ENCODE assay signal across 8 cellular contexts in the genomic region with DNA sequence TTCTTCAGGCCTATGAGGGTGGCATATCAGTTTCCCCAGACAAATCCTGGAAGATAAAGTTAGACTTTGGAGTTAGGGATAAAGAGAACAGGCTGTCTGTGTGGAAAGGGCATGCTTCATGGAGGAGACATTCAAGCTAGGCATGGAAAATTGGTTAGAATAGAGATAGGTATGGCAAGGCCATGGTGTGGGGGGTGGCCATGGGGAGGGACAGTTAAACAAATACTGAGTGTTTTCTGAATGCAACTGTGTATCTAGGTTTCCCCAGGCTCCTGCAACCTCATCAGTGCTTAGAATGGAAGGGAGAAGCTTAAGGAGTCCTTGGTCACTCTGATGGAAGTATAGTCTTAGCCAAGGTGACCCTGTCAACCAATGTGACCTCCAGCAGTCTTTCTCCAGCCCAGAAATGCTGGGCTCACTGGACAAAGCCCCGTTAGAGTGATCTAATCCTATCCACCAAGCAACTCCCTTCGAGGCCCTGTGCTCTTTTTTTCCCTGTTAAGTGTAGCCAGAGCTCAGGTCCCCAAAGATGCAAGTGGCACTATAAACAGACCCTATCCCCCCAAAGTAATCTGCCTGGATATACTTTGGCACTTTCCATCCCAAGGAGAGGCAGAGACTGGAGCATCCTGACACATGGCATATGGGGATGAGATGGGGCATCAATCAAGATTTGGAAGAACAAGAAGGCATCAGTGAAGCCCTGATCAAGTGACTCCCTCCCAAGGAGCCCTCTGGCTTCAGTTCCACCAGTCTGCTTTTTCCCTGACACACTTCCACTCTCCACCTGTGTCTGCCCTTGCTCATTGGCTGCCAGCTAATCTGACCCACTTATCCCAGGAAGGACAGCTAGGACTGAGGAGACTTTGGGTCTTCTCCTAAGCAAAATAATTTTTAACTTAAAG. TPM values are rescaled to one million over a fixed set of nuclear protein-coding genes. Genes with fewer than 3 reads are reported as not detected.
A peak's percentile ranks its signal among the peaks of the same experiment; 100 is the strongest.
DNase-seq lines count a peak whose midpoint lies in the region; ATAC-seq and TF ChIP-seq lines count a peak whose summit lies in the region.

No MANE protein-coding gene starts in this region.

- H3K4me3 ChIP-seq in BLaER1, result no peak overlapping the region
- peak overlapping the region in 1 of 2 experiments; percentile 82 for H3K4me3 ChIP-seq in mesenchymal stem cell (ENCODE audit: insufficient read depth in 1 of 2, low read depth in 1 of 2, low read length in 2 of 2)

- no peaks in the 10 kb centered on the region for H3K9me3 Mint-ChIP-seq in activated naive CD8-positive, alpha-beta T cell treated with anti-CD3 and anti-CD28 coated beads, Interleukin-2, amount 50 U/mL, for 24 hours

- H2BK12ac ChIP-seq in mesenchymal stem cell (ENCODE audit: low read length in 2 of 2), result peak overlapping the region; percentile 82 to 97

- H2AK5ac ChIP-seq in mesenchymal stem cell (ENCODE audit: low read length, severe bottlenecking), result peak overlapping the region; percentile 98

- DNase-seq in activated naive CD8-positive, alpha-beta T cell treated with anti-CD3 and anti-CD28 coated beads, Interleukin-2, amount 50 U/mL, for 24 hours, result no peak
- no peak for DNase-seq in mesenchymal stem cell
- DNase-seq in HEK293T (ENCODE audit: extremely low spot score), result no peak
- no peak for DNase-seq in inferior parietal cortex (ENCODE audit: extremely low spot score)
- DNase-seq in NCI-H128 (lab: John Stamatoyannopoulos, UW; ENCODE audit: unreplicated experiment), result no peak

- peak overlapping the region; percentile 47 for H4K8ac ChIP-seq in mesenchymal stem cell (ENCODE audit: low read length)

- H3K9me3 ChIP-seq in BLaER1, result no peaks in the 10 kb centered on the region
- H3K9me3 ChIP-seq in mesenchymal stem cell (ENCODE audit: control insufficient read depth, low read length), result no peaks in the 10 kb centered on the region

- H4K20me1 ChIP-seq in BLaER1, result no peaks in the 10 kb centered on the region

- peaks cover 3% of the 10 kb centered on the region for H3K27me3 Mint-ChIP-seq in activated naive CD8-positive, alpha-beta T cell treated with anti-CD3 and anti-CD28 coated beads, Interleukin-2, amount 50 U/mL, for 24 hours

- H3K9ac ChIP-seq in BLaER1 (peak overlapping the region; percentile 54), mesenchymal stem cell (ENCODE audit: low read length) (peak overlapping the region; percentile 93)

- no peak overlapping the region for H2AFZ ChIP-seq in mesenchymal stem cell (ENCODE audit: low read depth, low read length)

- peaks cover 15% of the 10 kb centered on the region for H3K36me3 Mint-ChIP-seq in activated naive CD8-positive, alpha-beta T cell treated with anti-CD3 and anti-CD28 coated beads, Interleukin-2, amount 50 U/mL, for 24 hours (ENCODE audit: low read depth)

- H3K4ac ChIP-seq in mesenchymal stem cell (ENCODE audit: low read depth in 1 of 2, low read length in 2 of 2), result peak overlapping the region; percentile 94 to 97

- CTCF ChIA-PET in HEK293T (lab: Yijun Ruan, JAX), result interaction anchor here (0.6 kb wide), 2 partner anchors 9 to 10 kb away, joined by 3 read pairs; no protein-coding TSS in a partner anchor

- H3K27me3 ChIP-seq in BLaER1 (no peaks in the 10 kb centered on the region), mesenchymal stem cell (ENCODE audit: control insufficient read depth in 1 of 2, insufficient read depth in 1 of 2, low read length in 2 of 2) (no peaks in the 10 kb centered on the region)

- H3K27ac ChIP-seq in BLaER1 (peak overlapping the region; percentile 28; the same call in 1 of the 2 replicates), mesenchymal stem cell (ENCODE audit: low read length, poor library complexity, severe bottlenecking) (peak overlapping the region; percentile 100)

- H3K23ac ChIP-seq in mesenchymal stem cell (ENCODE audit: low read length in 2 of 2), result peak overlapping the region; percentile 92 to 96

- peak overlapping the region; percentile 81 for H3K4me3 Mint-ChIP-seq in activated naive CD8-positive, alpha-beta T cell treated with anti-CD3 and anti-CD28 coated beads, Interleukin-2, amount 50 U/mL, for 24 hours

- ATAC-seq in HG03196 (IDR thresholded peaks at IDR 0.05; ENCODE audit: unreplicated experiment) (peak; percentile 14), HG02885 (IDR thresholded peaks at IDR 0.05; ENCODE audit: poor library complexity, unreplicated experiment) (no peak)
- ATAC-seq in activated naive CD8-positive, alpha-beta T cell treated with anti-CD3 and anti-CD28 coated beads, Interleukin-2, amount 50 U/mL, for 24 hours, result peak; percentile 6

- H2BK15ac ChIP-seq in mesenchymal stem cell (ENCODE audit: low read depth, poor library complexity, severe bottlenecking), result peak overlapping the region; percentile 94

- H3K79me1 ChIP-seq in mesenchymal stem cell (replicated peaks; ENCODE audit: low read length, poor library complexity, severe bottlenecking), result peaks cover 11% of the 10 kb centered on the region

- H3K27ac Mint-ChIP-seq in activated naive CD8-positive, alpha-beta T cell treated with anti-CD3 and anti-CD28 coated beads, Interleukin-2, amount 50 U/mL, for 24 hours, result peak overlapping the region; percentile 100

- peak overlapping the region in 1 of 2 experiments; percentile 87 for H3K14ac ChIP-seq in mesenchymal stem cell (ENCODE audit: low read length in 2 of 2)

- H3K4me1 ChIP-seq in BLaER1 (peaks cover 30% of the 10 kb centered on the region), mesenchymal stem cell (ENCODE audit: control insufficient read depth, insufficient read depth, low read depth, low read length) (peaks cover 17% of the 10 kb centered on the region)

- peaks cover 31% of the 10 kb centered on the region for H3K36me3 ChIP-seq in BLaER1
- peaks cover 8 to 21% of the 10 kb centered on the region in 2 experiments for H3K36me3 ChIP-seq in mesenchymal stem cell (ENCODE audit: control insufficient read depth in 1 of 2, insufficient read depth in 2 of 2, low read depth in 1 of 2, low read length in 2 of 2)

- H2BK5ac ChIP-seq in mesenchymal stem cell (ENCODE audit: low read depth, low read length, poor library complexity, severe bottlenecking), result peak overlapping the region; percentile 97

- H3K4me1 Mint-ChIP-seq in activated naive CD8-positive, alpha-beta T cell treated with anti-CD3 and anti-CD28 coated beads, Interleukin-2, amount 50 U/mL, for 24 hours, result peaks cover 54% of the 10 kb centered on the region

- POLR2A ChIA-PET in HEK293T (lab: Yijun Ruan, JAX), result interaction anchor here (6.8 kb wide), 1 partner anchor 7 kb away, joined by 77 read pairs; the partner anchor contains the start of gene PKM

- 69% methylated on average over 2 of the region's 2 CpGs for WGBS in mesenchymal stem cell

- peak overlapping the region; percentile 97 for H4K91ac ChIP-seq in mesenchymal stem cell (ENCODE audit: low read length)

- H3K18ac ChIP-seq in mesenchymal stem cell (ENCODE audit: low read depth in 1 of 2, low read length in 2 of 2), result peak overlapping the region; percentile 94 to 97

- H3K4me2 ChIP-seq in BLaER1 (peak overlapping the region; percentile 63), mesenchymal stem cell (ENCODE audit: low read length, poor library complexity, severe bottlenecking) (peak overlapping the region; percentile 55)

- peak overlapping the region; percentile 95 for H2BK120ac ChIP-seq in mesenchymal stem cell (ENCODE audit: low read depth, low read length)

TF ChIP-seq in HEK293T, 16 proteins besides CTCF, POLR2A, EP300 and RAD21:
- no peak for TF ChIP-seq FOXM1 (IDR thresholded peaks at IDR 0.05; ENCODE audit: borderline replicate concordance)
- TF ChIP-seq FOXA1 (IDR thresholded peaks at IDR 0.05), result no peak
TF ChIP-seq in HEK293T: peak in this region for 0.

RNA-seq across cellular contexts. Expression of gene PKM, which starts 5.6 kb away (rescaled TPM):
- polyA plus RNA-seq in mesenchymal stem cell (2013, experiment 1 of 2), result 999 TPM
- polyA plus RNA-seq in mesenchymal stem cell (2013, experiment 2 of 2), result 982 TPM

RNA-seq across cellular contexts. Expression of gene PARP6, which starts 35.7 kb away (rescaled TPM):
- 35.6 TPM for polyA plus RNA-seq in mesenchymal stem cell (2013, experiment 1 of 2)
- 36.7 TPM for polyA plus RNA-seq in mesenchymal stem cell (2013, experiment 2 of 2)

RNA-seq across cellular contexts. Expression of gene GRAMD2A, which starts 39.0 kb away (rescaled TPM):
- polyA plus RNA-seq in mesenchymal stem cell (2013, experiment 1 of 2), result not detected
- 0.07 TPM for polyA plus RNA-seq in mesenchymal stem cell (2013, experiment 2 of 2)
